Comparison of ENCODE assay signal across 8 cellular contexts in the genomic region with DNA sequence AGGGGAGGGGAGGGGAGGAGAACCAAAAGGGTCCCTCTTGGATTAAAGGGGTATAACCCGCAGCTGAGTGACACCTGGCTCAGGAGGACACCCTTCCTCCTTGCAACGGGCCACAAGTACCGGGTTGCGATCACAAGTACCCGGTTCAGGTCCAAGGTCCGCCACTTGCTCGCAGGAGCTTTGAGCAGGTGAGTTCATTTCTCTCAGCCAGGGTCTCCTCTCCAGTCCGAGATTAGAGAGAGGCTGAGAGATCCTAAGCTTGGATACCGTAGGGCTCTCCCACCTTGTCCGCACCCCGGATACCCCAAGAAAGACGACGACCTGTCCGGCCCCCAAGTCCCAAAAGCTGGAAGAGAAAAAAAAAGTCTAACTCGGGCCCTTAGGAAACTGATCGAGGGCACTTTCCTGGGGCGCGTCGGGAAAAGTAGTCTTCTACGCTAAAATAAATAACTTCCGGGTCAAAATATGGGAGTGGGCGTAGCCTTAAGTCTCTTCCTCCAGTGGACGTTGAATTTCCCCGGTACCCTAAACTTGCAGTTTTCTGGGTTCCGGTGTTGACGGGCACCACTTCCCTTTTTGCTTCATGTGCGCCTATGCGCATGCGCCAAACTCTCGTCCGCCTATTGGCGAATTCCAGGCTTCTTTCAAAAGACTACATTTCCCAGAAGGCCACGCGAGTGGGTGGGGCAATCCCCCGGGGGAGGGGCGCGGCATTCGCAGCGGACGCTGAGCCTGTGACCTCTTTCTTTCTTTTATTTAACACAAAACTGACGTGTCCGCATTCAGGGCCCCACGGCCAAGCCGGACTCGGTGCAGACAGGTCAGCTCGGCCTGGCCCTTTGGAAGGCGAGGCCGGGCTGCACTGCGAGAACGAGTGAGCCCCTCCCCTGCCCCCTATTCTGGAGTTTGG. TPM values are rescaled to one million over a fixed set of nuclear protein-coding genes. Genes with fewer than 3 reads are reported as not detected.
DNase-seq lines count a peak whose midpoint lies in the region; ATAC-seq and TF ChIP-seq lines count a peak whose summit lies in the region.

No MANE protein-coding gene starts in this region.

- no peak for TF ChIP-seq CTCF in colonic mucosa (IDR thresholded peaks at IDR 0.05)

- ATAC-seq in GM19324 (IDR thresholded peaks at IDR 0.05; ENCODE audit: low FRiP score, unreplicated experiment): peak; percentile 95
- ATAC-seq in HG03460 (IDR thresholded peaks at IDR 0.05; ENCODE audit: unreplicated experiment): peak; percentile 73

- H3K27me3 ChIP-seq in BLaER1 (no peaks in the 10 kb centered on the region), colonic mucosa (no peaks in the 10 kb centered on the region), layer of hippocampus (ENCODE audit: control insufficient read depth, insufficient read depth, low read length) (no peaks in the 10 kb centered on the region)

- DNase-seq in NCI-H524 treated with DMSO at 0.1 percent for 48 hours (lab: John Stamatoyannopoulos, UW) (peak; percentile 98), colonic mucosa (peak; percentile 99)
- DNase-seq in activated CD4-positive, alpha-beta T cell treated with anti-CD3 and anti-CD28 coated beads for 48 hours: peak; percentile 100
- peak; percentile 95 to 98 (median 98) for DNase-seq in stimulated activated CD4-positive, alpha-beta T cell treated with anti-CD3 and anti-CD28 coated beads, Interleukin-1b, Interleukin-23, amount 100 ng/mL, for 24 hours (ENCODE audit: low read depth in 4 of 4, low spot score in 1 of 4)

- H3K9me3 ChIP-seq in BLaER1: no peaks in the 10 kb centered on the region
- H3K9me3 ChIP-seq in colonic mucosa: no peaks in the 10 kb centered on the region

- H3K4me3 ChIP-seq in BLaER1 (peak overlapping the region; percentile 79), colonic mucosa (peak overlapping the region; percentile 67)

- H3K27ac ChIP-seq in BLaER1: peak overlapping the region; percentile 78
- H3K27ac ChIP-seq in colonic mucosa: peak overlapping the region; percentile 95
- H3K27ac ChIP-seq in layer of hippocampus (ENCODE audit: low read depth, low read length): peak overlapping the region; percentile 93

- intact Hi-C loops in colonic mucosa (cut with DNase I): no loop called here

- H3K4me2 ChIP-seq in BLaER1: peak overlapping the region; percentile 92

- peak overlapping the region; percentile 83 for H3K9ac ChIP-seq in BLaER1
- peak overlapping the region; percentile 90 to 99 for H3K9ac ChIP-seq in colonic mucosa (ENCODE audit: low read depth in 2 of 2, low read length in 2 of 2)

- H4K20me1 ChIP-seq in BLaER1: no peaks in the 10 kb centered on the region

- H3K36me3 ChIP-seq in BLaER1: peaks cover 13% of the 10 kb centered on the region
- no peaks in the 10 kb centered on the region for H3K36me3 ChIP-seq in colonic mucosa

- H3K4me1 ChIP-seq in BLaER1: peaks cover 40% of the 10 kb centered on the region
- peaks cover 4% of the 10 kb centered on the region for H3K4me1 ChIP-seq in colonic mucosa

RNA-seq across cellular contexts. Expression of a gene that starts 4.4 kb away (rescaled TPM):
- total RNA-seq in colonic mucosa: under 1 TPM in 1 of 2 donors, not detected in 1; 0.19 TPM

RNA-seq across cellular contexts. Expression of a gene that starts 8.6 kb away (rescaled TPM):
- total RNA-seq in colonic mucosa: 10 to 100 TPM; 32.7 to 50.0 TPM

RNA-seq across cellular contexts. Expression of a gene that starts 9.4 kb away (rescaled TPM):
- total RNA-seq in colonic mucosa: 10 to 100 TPM; 52.9 to 91.3 TPM

RNA-seq across cellular contexts. Expression of a gene that starts 19.3 kb away (rescaled TPM):
- 1 to 10 TPM in 1 of 2 donors, under 1 TPM in 1; 0.37 to 1.6 TPM for total RNA-seq in colonic mucosa

RNA-seq across cellular contexts. Expression of a gene that starts 36.4 kb away (rescaled TPM):
- total RNA-seq in colonic mucosa: 10 to 100 TPM; 71.0 to 89.3 TPM

Comparison
In these comparisons a context has a peak if more than half of its experiments do, and no peak if none do; other contexts are left out.
1. Peak in every context shown above with its lines: DNase-seq, ATAC-seq, H3K4me3 ChIP-seq and H3K27ac ChIP-seq.